In genomic region chr17:75779987-75780889, GRCh38 we compare ENCODE assay signal across 8 cellular contexts. TPM values are rescaled to one million over a fixed set of nuclear protein-coding genes. Genes with fewer than 3 reads are reported as not detected.
DNase-seq lines count a peak whose midpoint lies in the region; ATAC-seq, FAIRE-seq and TF ChIP-seq lines count a peak whose summit lies in the region.

No MANE protein-coding gene starts in this region.

- no peaks in the 10 kb centered on the region for H3K9me3 ChIP-seq in Peyer's patch

- CTCF ChIA-PET in GM10248 (lab: Yijun Ruan, JAX): interaction anchor here (0.7 to 8.6 kb wide), 12 partner anchors 9 to 147 kb away, joined by 3 to 71 read pairs (median 3); partner anchors contain the start of genes GALK1 and SMIM5

- no peak for TF ChIP-seq POLR2A in Peyer's patch (IDR thresholded peaks at IDR 0.05)

- peaks cover 4 to 35% (median 16%) of the 10 kb centered on the region in 4 donors for H3K4me1 ChIP-seq in Peyer's patch

- peaks cover 0 to 32% (median 0%) of the 10 kb centered on the region in 3 donors for H3K36me3 ChIP-seq in Peyer's patch

- peak overlapping the region; percentile 95 for H3K4me3 Mint-ChIP-seq in progenitor cell of endocrine pancreas (ENCODE audit: low read depth)

- H3K27ac Mint-ChIP-seq in progenitor cell of endocrine pancreas: peak overlapping the region; percentile 100

- H3K4me3 ChIP-seq in GM12865 (ENCODE audit: low read depth, low read length) (peak overlapping the region; percentile 31; the same call in 1 of the 2 replicates), Peyer's patch (no peak overlapping the region)

- peak; percentile 98 for FAIRE-seq in endometrium (lab: Jason Lieb, UNC)

- H3K27me3 Mint-ChIP-seq in progenitor cell of endocrine pancreas: no peaks in the 10 kb centered on the region

- POLR2A ChIA-PET in GM10248 (lab: Yijun Ruan, JAX): interaction anchor here (0.5 to 1.5 kb wide), 41 partner anchors 9 to 907 kb away, joined by 3 to 24 read pairs (median 4); partner anchors contain the start of genes FDXR, GALK1, UNC13D and WBP2

- H3K9me3 Mint-ChIP-seq in progenitor cell of endocrine pancreas (ENCODE audit: low read depth): no peaks in the 10 kb centered on the region

- ATAC-seq in GM19035 (IDR thresholded peaks at IDR 0.05; ENCODE audit: unreplicated experiment) (no peak), HG03469 (IDR thresholded peaks at IDR 0.05; ENCODE audit: unreplicated experiment) (no peak)

- TF ChIP-seq CTCF in GM12865 (IDR thresholded peaks at IDR 0.05; ENCODE audit: insufficient read depth, low read depth, low read length, missing control alignments): no peak
- no peak for TF ChIP-seq CTCF in Peyer's patch (IDR thresholded peaks at IDR 0.05)
- no peak for TF ChIP-seq CTCF in progenitor cell of endocrine pancreas (IDR thresholded peaks at IDR 0.05; ENCODE audit: unreplicated experiment)
- TF ChIP-seq CTCF in GM10248 (IDR thresholded peaks at IDR 0.05; ENCODE audit: control extremely low read depth, extremely low read depth, low read depth, missing control alignments): no peak

- H3K4me1 Mint-ChIP-seq in progenitor cell of endocrine pancreas (ENCODE audit: low read depth): peaks cover 35% of the 10 kb centered on the region

- DNase-seq in GM12865 (ENCODE audit: low read depth) (no peak), Peyer's patch (no peak), progenitor cell of endocrine pancreas (ENCODE audit: low spot score, unreplicated experiment) (no peak), EL (no peak), GM10248 (ENCODE audit: extremely low spot score) (no peak)

- H3K27me3 ChIP-seq in Peyer's patch: no peaks in the 10 kb centered on the region

- H3K36me3 Mint-ChIP-seq in progenitor cell of endocrine pancreas (ENCODE audit: insufficient read depth): peaks cover 26% of the 10 kb centered on the region

- H3K27ac ChIP-seq in Peyer's patch: peak overlapping the region in 3 of 4 donors; percentile 12 to 100 (median 100)

RNA-seq across cellular contexts. Expression of gene UNK, which starts 4.4 kb away (rescaled TPM):
- 100 to 1,000 TPM in 1 of 4 donors, 10 to 100 TPM in 3; 18.9 to 108 (median 30.6) TPM for total RNA-seq in Peyer's patch
- 70.0 and 72.8 TPM in 2 replicates for total RNA-seq in progenitor cell of endocrine pancreas

RNA-seq across cellular contexts. Expression of gene GALK1, which starts 15.2 kb away (rescaled TPM):
- total RNA-seq in Peyer's patch (10 to 100 TPM; 50.1 to 81.9 (median 64.1) TPM), progenitor cell of endocrine pancreas (11.2 and 12.7 TPM in 2 replicates)

RNA-seq across cellular contexts. Expression of gene ITGB4, which starts 59.0 kb away (rescaled TPM):
- 100 to 1,000 TPM in 3 of 4 donors, 10 to 100 TPM in 1; 80.0 to 368 (median 219) TPM for total RNA-seq in Peyer's patch
- 9.7 and 14.8 TPM in 2 replicates for total RNA-seq in progenitor cell of endocrine pancreas
